Comparison of ENCODE assay signal across 15 cellular contexts in the genomic region with DNA sequence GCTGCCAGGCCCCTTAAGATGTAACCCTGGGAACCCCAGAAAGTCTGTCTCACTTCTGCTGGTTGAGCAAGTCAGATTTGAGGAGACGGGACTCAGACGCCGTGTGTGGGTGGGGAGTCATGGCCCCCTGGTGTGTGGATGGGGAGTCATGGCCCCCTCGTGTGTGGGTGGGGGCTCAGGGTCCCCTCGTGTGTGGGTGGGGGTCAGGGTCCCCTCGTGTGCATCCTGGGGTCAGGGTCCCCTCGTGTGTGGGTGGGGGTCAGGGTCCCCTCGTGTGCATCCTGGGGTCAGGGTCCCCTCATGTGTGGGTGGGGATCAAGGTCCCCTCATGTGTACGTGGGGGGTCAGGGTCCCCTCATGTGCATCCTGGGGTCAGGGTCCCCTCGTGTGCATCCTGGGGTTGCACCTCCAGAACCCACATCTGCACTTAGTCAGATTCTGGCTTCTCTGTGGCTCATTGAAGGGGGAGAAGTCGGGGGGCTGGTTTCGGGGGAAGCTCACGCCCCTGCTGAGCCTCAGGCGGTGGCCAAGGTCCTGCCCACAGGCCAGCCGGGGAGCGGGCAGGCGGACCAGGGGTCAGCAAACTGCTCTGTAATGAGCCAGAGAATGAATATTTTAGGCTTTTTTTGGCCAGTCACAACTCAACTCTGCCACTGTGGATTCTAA. TPM values are rescaled to one million over a fixed set of nuclear protein-coding genes. Genes with fewer than 3 reads are reported as not detected.
DNase-seq lines count a peak whose midpoint lies in the region; ATAC-seq, FAIRE-seq and TF ChIP-seq lines count a peak whose summit lies in the region.
"Had no signal": no experiment of that assay in that cellular context is flagged by ENCODE, and none has a peak within 500 bp of the region (broad histone marks: within the 10 kb centered on the region; RNA-seq: fewer than 3 reads in every experiment).

No MANE protein-coding gene starts in this region.

- no peak for TF ChIP-seq RAD21 in A549 (conservative IDR thresholded peaks at IDR 0.05 in 1 of 2, IDR thresholded peaks at IDR 0.05 in 1 of 2)

- H3K36me3 ChIP-seq in SJCRH30 (no peaks in the 10 kb centered on the region), rectal smooth muscle tissue (ENCODE audit: control insufficient read depth, insufficient read depth, low read length) (no peaks in the 10 kb centered on the region)

- no peak for TF ChIP-seq CTCF in A549 (IDR thresholded peaks at IDR 0.05)

- H3K4me3 ChIP-seq in A549 (no peak overlapping the region), SJCRH30 (no peak overlapping the region), right cardiac atrium (ENCODE audit: low read length) (no peak overlapping the region), rectal smooth muscle tissue (ENCODE audit: low read length) (no peak overlapping the region)

- TF ChIP-seq EP300 in A549 (IDR thresholded peaks at IDR 0.05): no peak

- no peak for TF ChIP-seq POLR2A in A549 (IDR thresholded peaks at IDR 0.05; ENCODE audit: low read length)

- no peak for ATAC-seq in A549
- ATAC-seq in right cardiac atrium: no peak
- ATAC-seq in GM18861 (IDR thresholded peaks at IDR 0.05; ENCODE audit: unreplicated experiment): no peak

- H3K27me3 ChIP-seq in SJCRH30: no peaks in the 10 kb centered on the region
- H3K27me3 ChIP-seq in right cardiac atrium (ENCODE audit: control insufficient read depth, insufficient read depth): no peaks in the 10 kb centered on the region
- peaks cover 3% of the 10 kb centered on the region for H3K27me3 ChIP-seq in rectal smooth muscle tissue (ENCODE audit: control insufficient read depth, insufficient read depth, low read length)

- H3K27ac ChIP-seq in A549 (peak overlapping the region; percentile 97 to 100), SJCRH30 (peak overlapping the region; percentile 42), right cardiac atrium (ENCODE audit: low read length) (no peak overlapping the region), rectal smooth muscle tissue (ENCODE audit: low read depth, low read length) (peak overlapping the region; percentile 83)

- peak overlapping the region; percentile 82; the same call in 1 of the 3 replicates for H3K4me2 ChIP-seq in A549

- 93% methylated on average over 3 of the region's 17 CpGs for WGBS in A549 (ENCODE audit: missing lambda C conversion rate)
- 81% methylated on average over 17 of the region's 17 CpGs for WGBS in right cardiac atrium

- H3K9ac ChIP-seq in rectal smooth muscle tissue (ENCODE audit: low read length): no peak overlapping the region

- POLR2A ChIA-PET in A549 (lab: Yijun Ruan, JAX): no interaction called here

- FAIRE-seq in A549 (lab: Jason Lieb, UNC): no peak
- FAIRE-seq: frontal cortex, keratinocyte, urothelium cell line had no signal

- DNase-seq in A549 (ENCODE audit: low read depth in 1 of 2, low spot score in 1 of 2) (no peak), SJCRH30 (no peak), right cardiac atrium (peak; percentile 5 to 50 (median 40)), NCI-H2171 treated with DMSO at 0.1 percent for 48 hours (lab: John Stamatoyannopoulos, UW) (no peak), kidney tubule cell (ENCODE audit: low spot score) (no peak), T-helper 2 cell (no peak)
- DNase-seq: activated CD4-positive, alpha-beta T cell treated with anti-CD3 and anti-CD28 coated beads for 1 hour; amniotic stem cell; DMS53; MV-4-11 had no signal

- intact Hi-C loops in right cardiac atrium (cut with DNase I): no loop called here

- H3K9me3 ChIP-seq in A549 (no peaks in the 10 kb centered on the region), SJCRH30 (replicated peaks) (no peaks in the 10 kb centered on the region), right cardiac atrium (ENCODE audit: control insufficient read depth, low read length) (no peaks in the 10 kb centered on the region)

- peaks cover 91% of the 10 kb centered on the region for H3K4me1 ChIP-seq in A549
- peaks cover 67% of the 10 kb centered on the region for H3K4me1 ChIP-seq in SJCRH30
- H3K4me1 ChIP-seq in right cardiac atrium (ENCODE audit: control insufficient read depth, insufficient read depth, low read length): peaks cover 11% of the 10 kb centered on the region
- peaks cover 24% of the 10 kb centered on the region for H3K4me1 ChIP-seq in rectal smooth muscle tissue (ENCODE audit: control insufficient read depth, insufficient read depth, low read length)

- CTCF ChIA-PET in A549 (lab: Yijun Ruan, JAX): interaction anchor here (1.0 to 3.9 kb wide), 5 partner anchors 12 to 181 kb away, joined by 3 to 20 read pairs (median 13); no protein-coding TSS in a partner anchor

TF ChIP-seq in A549, 52 proteins besides CTCF, POLR2A, EP300 and RAD21:
- no peak for TF ChIP-seq GATA3 (IDR thresholded peaks at IDR 0.05; ENCODE audit: borderline replicate concordance)
- TF ChIP-seq HDAC2 (IDR thresholded peaks at IDR 0.05): no peak
- TF ChIP-seq PBX3 (IDR thresholded peaks at IDR 0.05): no peak
- TF ChIP-seq RCOR1 (IDR thresholded peaks at IDR 0.05; ENCODE audit: low read depth, low read length): no peak

RNA-seq across cellular contexts. Expression of gene POFUT2, which starts 33.4 kb away (rescaled TPM):
- polyA plus RNA-seq in A549 (2011; rRNA removed) (10.5 and 10.7 TPM in 2 replicates), A549 (2017; fragmentation: RNase III; extraction: RNeasy Plus Mini Kit Qiagen cat#74134 plus additional on column Dnase treatment) (14.7 to 16.6 TPM (median 16.1 TPM) in 3 replicates), right cardiac atrium (14.1 TPM)
- polyA plus RNA-seq in A549 (2012; cell fraction: cytosol; rRNA removed): 10.3 and 12.3 TPM in 2 replicates
- polyA plus RNA-seq in A549 (2012; cell fraction: nucleus; rRNA removed): 53.6 and 61.8 TPM in 2 replicates
- polyA minus RNA-seq in A549 (2011; rRNA and poly(A)+ RNA removed): 6.4 and 11.6 TPM in 2 replicates
- total RNA-seq in SJCRH30 (2014; rRNA removed; shearing (Covaris generic)): 15.2 and 16.5 TPM in 2 replicates
- 10 to 100 TPM; 16.0 to 20.3 (median 19.1) TPM for total RNA-seq in right cardiac atrium

Comparison
In these comparisons a context has a peak if more than half of its experiments do, and no peak if none do; other contexts are left out.
1. DNase-seq: peak in right cardiac atrium (3 of 3); none in A549 (0 of 2), SJCRH30 (0 of 2), NCI-H2171 treated with DMSO at 0.1 percent for 48 hours (single experiment), kidney tubule cell (single experiment) and T-helper 2 cell (0 of 5).